ENCODE assay signal across 1 cellular context in genomic region chr10:74598891-74599566, GRCh38.
A peak's percentile ranks its signal among the peaks of the same experiment; 100 is the strongest.
TF ChIP-seq lines count a peak whose summit lies in the region.

No MANE protein-coding gene starts in this region.

TF ChIP-seq in GM12878, 131 proteins besides CTCF, POLR2A, EP300 and RAD21 (continued from another document):
- TF ChIP-seq MEF2B (IDR thresholded peaks at IDR 0.05; ENCODE audit: partially characterized antibody, poor library complexity, severe bottlenecking) (peak; percentile 85), TARDBP (IDR thresholded peaks at IDR 0.05; ENCODE audit: borderline replicate concordance) (no peak), HDGF (IDR thresholded peaks at IDR 0.05) (no peak), SMC3 (IDR thresholded peaks at IDR 0.05; ENCODE audit: borderline replicate concordance, low read length) (no peak), BCL11A (IDR thresholded peaks at IDR 0.05; ENCODE audit: low read depth, low read length) (peak; percentile 56; the same call in 1 of the 2 replicates), ZBED1 (IDR thresholded peaks at IDR 0.05; ENCODE audit: borderline replicate concordance) (0 out of 2 replicates have a peak, but pooled peaks have one; percentile 34), STAT3 (IDR thresholded peaks at IDR 0.05; ENCODE audit: low read depth, low read length) (no peak), RAD51 (IDR thresholded peaks at IDR 0.05) (0 out of 2 replicates have a peak, but pooled peaks have one; percentile 30), IRF5 (IDR thresholded peaks at IDR 0.05; ENCODE audit: borderline replicate concordance) (no peak), CHD1 (IDR thresholded peaks at IDR 0.05; ENCODE audit: low read depth, low read length) (no peak), SKIL (IDR thresholded peaks at IDR 0.05; ENCODE audit: low read depth, poor library complexity, severe bottlenecking) (peak; percentile 89), MTA2 (IDR thresholded peaks at IDR 0.05; ENCODE audit: low read depth) (peak; percentile 69), MYB (IDR thresholded peaks at IDR 0.05; ENCODE audit: borderline replicate concordance, low read depth, low read length) (no peak), IRF4 (IDR thresholded peaks at IDR 0.05; ENCODE audit: low read depth, low read length) (0 out of 2 replicates have a peak, but pooled peaks have one; percentile 42), RELB (IDR thresholded peaks at IDR 0.05; ENCODE audit: low read depth) (peak; percentile 83), TBL1XR1 (IDR thresholded peaks at IDR 0.05; ENCODE audit: low read depth, low read length) (0 out of 2 replicates have a peak, but pooled peaks have one; percentile 53), ZNF24 (IDR thresholded peaks at IDR 0.05) (peak; percentile 29; the same call in 1 of the 2 replicates), MLLT1 (IDR thresholded peaks at IDR 0.05) (peak; percentile 68), DPF2 (IDR thresholded peaks at IDR 0.05) (no peak), KDM1A (IDR thresholded peaks at IDR 0.05; ENCODE audit: borderline replicate concordance) (no peak), TCF3 (IDR thresholded peaks at IDR 0.05; ENCODE audit: borderline replicate concordance, insufficient read depth, low read depth, low read length) (no peak), SIN3A (IDR thresholded peaks at IDR 0.05; ENCODE audit: low read depth, low read length) (no peak), ATF7 (IDR thresholded peaks at IDR 0.05; ENCODE audit: low read depth) (peak; percentile 71), SP1 (IDR thresholded peaks at IDR 0.05; ENCODE audit: low read depth, low read length) (no peak), ATF2 (IDR thresholded peaks at IDR 0.05; ENCODE audit: low read length) (peak; percentile 60; the same call in 1 of the 2 replicates), SREBF1 (IDR thresholded peaks at IDR 0.05; ENCODE audit: low read length) (no peak), YY1 (IDR thresholded peaks at IDR 0.05; ENCODE audit: low read depth, low read length) (peak; percentile 36; the same call in 1 of the 2 replicates), SRF (IDR thresholded peaks at IDR 0.05; ENCODE audit: low read depth in 2 of 2, low read length in 2 of 2) (no peak), HCFC1 (IDR thresholded peaks at IDR 0.05; ENCODE audit: low read length) (no peak), CBX3 (IDR thresholded peaks at IDR 0.05; ENCODE audit: borderline replicate concordance, low read depth) (no peak), JUND (IDR thresholded peaks at IDR 0.05; ENCODE audit: low read depth, low read length) (peak; percentile 23; the same call in 1 of the 2 replicates), NFIC (IDR thresholded peaks at IDR 0.05; ENCODE audit: low read depth, low read length) (peak; percentile 63; the same call in 1 of the 2 replicates), CUX1 (IDR thresholded peaks at IDR 0.05; ENCODE audit: insufficient replicate concordance, low read depth, low read length) (no peak), MYC (IDR thresholded peaks at IDR 0.05; ENCODE audit: insufficient read depth, insufficient read length, insufficient replicate concordance, low read length, severe bottlenecking) (no peak), CREB1 (IDR thresholded peaks at IDR 0.05; ENCODE audit: low read depth) (0 out of 2 replicates have a peak, but pooled peaks have one; percentile 15), IKZF2 (IDR thresholded peaks at IDR 0.05) (peak; percentile 91 to 92), BHLHE40 (IDR thresholded peaks at IDR 0.05; ENCODE audit: borderline replicate concordance in 1 of 2, low read depth in 2 of 2, low read length in 1 of 2) (peak; percentile 13 to 27; a peak in 2 of 4 replicates), BCL3 (IDR thresholded peaks at IDR 0.05; ENCODE audit: borderline replicate concordance, insufficient read depth, low read depth, low read length, poor library complexity, severe bottlenecking) (no peak), ZNF622 (IDR thresholded peaks at IDR 0.05) (no peak), MXI1 (IDR thresholded peaks at IDR 0.05; ENCODE audit: low read depth, low read length) (no peak), PKNOX1 (IDR thresholded peaks at IDR 0.05) (no peak), RBBP5 (conservative IDR thresholded peaks at IDR 0.05) (no peak), EED (IDR thresholded peaks at IDR 0.05; ENCODE audit: low read depth) (peak; percentile 52; the same call in 1 of the 2 replicates), GATAD2B (conservative IDR thresholded peaks at IDR 0.05; ENCODE audit: low read depth) (no peak), NR2C2 (IDR thresholded peaks at IDR 0.05; ENCODE audit: borderline replicate concordance, control insufficient read depth, insufficient read length, low read depth) (no peak), BRCA1 (IDR thresholded peaks at IDR 0.05; ENCODE audit: low read depth, low read length) (no peak), MEF2A (IDR thresholded peaks at IDR 0.05; ENCODE audit: insufficient read depth, low read depth, low read length) (peak; percentile 84; the same call in 1 of the 2 replicates), NBN (IDR thresholded peaks at IDR 0.05) (peak; percentile 58; the same call in 1 of the 2 replicates), ESRRA (IDR thresholded peaks at IDR 0.05; ENCODE audit: low read length) (no peak), CBX5 (IDR thresholded peaks at IDR 0.05; ENCODE audit: low read depth) (no peak)
